In genomic region chr18:43661570-43661969, GRCh38 we compare ENCODE assay signal across 9 cellular contexts.
DNase-seq lines count a peak whose midpoint lies in the region; ATAC-seq and TF ChIP-seq lines count a peak whose summit lies in the region.
"Had no signal": no experiment of that assay in that cellular context is flagged by ENCODE, and none has a peak within 500 bp of the region (broad histone marks: within the 10 kb centered on the region; RNA-seq: fewer than 3 reads in every experiment).

No MANE protein-coding gene starts in this region.

- H3K36me3 ChIP-seq in MM.1S (replicated peaks; ENCODE audit: insufficient read depth, low read length) (no peaks in the 10 kb centered on the region), liver (ENCODE audit: control insufficient read depth in 4 of 4, insufficient read depth in 3 of 4, low read depth in 1 of 4, low read length in 3 of 4) (no peaks in the 10 kb centered on the region)

- H3K9me2 ChIP-seq in MM.1S (replicated peaks; ENCODE audit: insufficient read depth, low read length) = no peaks in the 10 kb centered on the region

- H3K36me3 Mint-ChIP-seq in WTC11 = no peaks in the 10 kb centered on the region
- no peaks in the 10 kb centered on the region for H3K36me3 Mint-ChIP-seq in activated CD4-positive, alpha-beta memory T cell treated with anti-CD3 and anti-CD28 coated beads for 36 hours
- H3K36me3 Mint-ChIP-seq: IgD-negative memory B cell had no signal

- H3K9ac ChIP-seq in MM.1S (ENCODE audit: low read length) (no peak overlapping the region), liver (ENCODE audit: low read depth in 1 of 2, low read length in 2 of 2) (no peak overlapping the region)

- TF ChIP-seq CTCF in MM.1S (IDR thresholded peaks at IDR 0.05; ENCODE audit: low read length) (peak; percentile 62), WTC11 (IDR thresholded peaks at IDR 0.05) (no peak), liver (IDR thresholded peaks at IDR 0.05; ENCODE audit: low read depth, low read length, missing input control) (peak; percentile 24), GM20000 (IDR thresholded peaks at IDR 0.05; ENCODE audit: extremely low read depth, missing control alignments) (no peak)

- no peaks in the 10 kb centered on the region for H3K27me3 Mint-ChIP-seq in WTC11 (ENCODE audit: low read depth)
- H3K27me3 Mint-ChIP-seq in activated CD4-positive, alpha-beta memory T cell treated with anti-CD3 and anti-CD28 coated beads for 36 hours = no peaks in the 10 kb centered on the region
- H3K27me3 Mint-ChIP-seq: IgD-negative memory B cell had no signal

- H3K79me2 ChIP-seq in MM.1S (ENCODE audit: low read length) = no peaks in the 10 kb centered on the region

- H3K27ac ChIP-seq in MM.1S (ENCODE audit: low read length) (no peak overlapping the region), liver (ENCODE audit: low read depth in 1 of 2, low read length in 2 of 2) (no peak overlapping the region)

- H3K4me2 ChIP-seq in MM.1S (ENCODE audit: low read depth, low read length) = no peak overlapping the region

- TF ChIP-seq RAD21 in liver (IDR thresholded peaks at IDR 0.05) = peak; percentile 48 to 69

- H3K27me3 ChIP-seq in MM.1S (replicated peaks; ENCODE audit: insufficient read depth, low read length) (no peaks in the 10 kb centered on the region), liver (ENCODE audit: control insufficient read depth in 4 of 4, insufficient read depth in 4 of 4, low read length in 3 of 4) (peaks cover 0 to 3% (median 0%) of the 10 kb centered on the region in 4 donors)

- no peaks in the 10 kb centered on the region for H3F3A ChIP-seq in MM.1S (ENCODE audit: insufficient read depth, low read length)

- no peak overlapping the region for H3K4me3 Mint-ChIP-seq in WTC11
- H3K4me3 Mint-ChIP-seq in activated CD4-positive, alpha-beta memory T cell treated with anti-CD3 and anti-CD28 coated beads for 36 hours = no peak overlapping the region
- H3K4me3 Mint-ChIP-seq: IgD-negative memory B cell had no signal

- H3K27ac Mint-ChIP-seq in WTC11 = no peak overlapping the region
- no peak overlapping the region for H3K27ac Mint-ChIP-seq in activated CD4-positive, alpha-beta memory T cell treated with anti-CD3 and anti-CD28 coated beads for 36 hours
- H3K27ac Mint-ChIP-seq: IgD-negative memory B cell had no signal

- DNase-seq in DMS53 treated with DMSO at 0.1 percent for 48 hours (lab: John Stamatoyannopoulos, UW; ENCODE audit: unreplicated experiment) = peak; percentile 72
- DNase-seq in MM.1S = peak; percentile 43
- peak; percentile 20 for DNase-seq in WTC11 (ENCODE audit: low spot score)
- DNase-seq in activated CD4-positive, alpha-beta memory T cell treated with anti-CD3 and anti-CD28 coated beads for 36 hours = no peak
- DNase-seq in GM20000 (ENCODE audit: low spot score) = no peak

- POLR2A ChIA-PET in WTC11 (lab: Charles Lee) = no interaction called here
- POLR2A ChIA-PET in activated CD4-positive, alpha-beta memory T cell treated with anti-CD3 and anti-CD28 coated beads for 36 hours (lab: Charles Lee) = no interaction called here

- H4K20me1 ChIP-seq in MM.1S (ENCODE audit: insufficient read depth, low read length) = no peaks in the 10 kb centered on the region

- H3K4me3 ChIP-seq in MM.1S (ENCODE audit: low read length) = no peak overlapping the region
- H3K4me3 ChIP-seq in liver (ENCODE audit: low read depth in 1 of 3, low read length in 3 of 3) = no peak overlapping the region

- no peak overlapping the region for H2AFZ ChIP-seq in MM.1S (ENCODE audit: low read length)

- H3K9me3 Mint-ChIP-seq in WTC11 = no peaks in the 10 kb centered on the region
- H3K9me3 Mint-ChIP-seq in activated CD4-positive, alpha-beta memory T cell treated with anti-CD3 and anti-CD28 coated beads for 36 hours = peaks cover 2% of the 10 kb centered on the region

- CTCF ChIA-PET in WTC11 (lab: Charles Lee) = interaction anchor here (0.5 to 1.2 kb wide), 7 partner anchors 14 to 437 kb away, joined by 3 read pairs; no protein-coding TSS in a partner anchor
- CTCF ChIA-PET in activated CD4-positive, alpha-beta memory T cell treated with anti-CD3 and anti-CD28 coated beads for 36 hours (lab: Charles Lee) = interaction anchor here (1.2 kb wide), 1 partner anchor 11 kb away, joined by 4 read pairs; no protein-coding TSS in a partner anchor

- WGBS in liver = 36% methylated on average over 2 of the region's 2 CpGs

- H3K9me3 ChIP-seq in MM.1S (replicated peaks; ENCODE audit: insufficient read depth, low read length) (no peaks in the 10 kb centered on the region), liver (ENCODE audit: control insufficient read depth in 4 of 4, low read length in 3 of 4) (no peaks in the 10 kb centered on the region)

- intact Hi-C loops in activated CD4-positive, alpha-beta memory T cell treated with anti-CD3 and anti-CD28 coated beads for 36 hours (cut with micrococcal nuclease) = no loop called here

- ATAC-seq in GM21526 (IDR thresholded peaks at IDR 0.05; ENCODE audit: low FRiP score, unreplicated experiment) (peak; percentile 87), WTC11 (peak; percentile 98), HG02763 (IDR thresholded peaks at IDR 0.05; ENCODE audit: unreplicated experiment) (no peak)

- peaks cover 11% of the 10 kb centered on the region for H3K4me1 Mint-ChIP-seq in WTC11
- H3K4me1 Mint-ChIP-seq in activated CD4-positive, alpha-beta memory T cell treated with anti-CD3 and anti-CD28 coated beads for 36 hours (ENCODE audit: low read depth) = no peaks in the 10 kb centered on the region
- H3K4me1 Mint-ChIP-seq: IgD-negative memory B cell had no signal

- H3K4me1 ChIP-seq in MM.1S (ENCODE audit: low read length) (no peaks in the 10 kb centered on the region), liver (ENCODE audit: control insufficient read depth in 4 of 4, insufficient read depth in 4 of 4, low read length in 3 of 4) (no peaks in the 10 kb centered on the region)

TF ChIP-seq in WTC11, 78 proteins besides CTCF, POLR2A, EP300 and RAD21 (continues in another document):
- TF ChIP-seq SMAD3 (CRISPR knock-in tag; IDR thresholded peaks at IDR 0.05; ENCODE audit: borderline replicate concordance) = no peak
- TF ChIP-seq GTF2I (CRISPR knock-in tag; conservative IDR thresholded peaks at IDR 0.05) = no peak
- TF ChIP-seq GRHL2 (CRISPR knock-in tag; IDR thresholded peaks at IDR 0.05; ENCODE audit: insufficient replicate concordance, severe bottlenecking) = no peak
- no peak for TF ChIP-seq ERG (CRISPR knock-in tag; IDR thresholded peaks at IDR 0.05)
- TF ChIP-seq PRRX2 (CRISPR knock-in tag; IDR thresholded peaks at IDR 0.05) = no peak

TF ChIP-seq in liver, 16 proteins besides CTCF, POLR2A, EP300 and RAD21:
- TF ChIP-seq JUND (IDR thresholded peaks at IDR 0.05) = no peak
- no peak for TF ChIP-seq EGR1 (IDR thresholded peaks at IDR 0.05; ENCODE audit: low read depth in 2 of 2)
- no peak for TF ChIP-seq SP1 (IDR thresholded peaks at IDR 0.05)
- TF ChIP-seq HNF4G (IDR thresholded peaks at IDR 0.05) = no peak

Comparison
In these comparisons a context has a peak if more than half of its experiments do, and no peak if none do; other contexts are left out.
1. DNase-seq: peak in DMS53 treated with DMSO at 0.1 percent for 48 hours (single experiment), MM.1S (single experiment) and WTC11 (single experiment); none in activated CD4-positive, alpha-beta memory T cell treated with anti-CD3 and anti-CD28 coated beads for 36 hours (single experiment) and GM20000 (single experiment).
2. CTCF ChIP-seq: peak in MM.1S (single experiment) and liver (single experiment); none in WTC11 (single experiment) and GM20000 (single experiment).